In the genomic region with DNA sequence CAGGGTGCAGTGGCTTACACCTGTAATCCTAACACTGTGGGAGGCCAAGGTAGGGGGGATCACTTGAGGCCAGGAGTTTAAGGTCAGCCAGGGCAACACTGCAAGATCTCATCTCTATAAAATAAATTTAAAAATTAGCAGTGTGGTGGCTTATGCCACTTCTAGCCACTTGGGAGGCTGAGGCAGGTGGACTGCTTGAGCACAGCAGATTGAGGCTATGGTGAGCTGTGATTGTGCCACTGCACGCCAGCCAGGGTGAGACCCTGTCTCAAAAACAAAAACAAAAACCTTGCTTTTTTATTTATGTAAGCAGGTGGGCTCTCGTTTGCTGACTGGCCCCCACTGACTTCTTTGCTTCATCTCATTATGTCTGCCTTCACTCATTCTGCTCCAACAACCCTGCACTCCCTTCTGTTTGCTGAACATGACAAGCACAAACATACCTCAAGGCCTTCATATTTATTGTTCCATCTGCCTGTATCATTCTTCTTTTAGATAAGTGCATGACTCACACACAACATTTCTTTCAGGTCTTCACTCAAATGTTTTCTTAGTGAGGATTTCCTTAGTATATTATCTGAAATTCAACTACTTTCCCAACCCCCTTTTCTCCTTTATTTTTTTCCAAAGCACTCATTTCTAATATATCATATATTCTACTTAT, we compare ENCODE assay signal across 1 cellular context.
TF ChIP-seq lines count a peak whose summit lies in the region.

No MANE protein-coding gene starts in this region.

TF ChIP-seq in K562, 482 proteins besides CTCF, POLR2A, EP300 and RAD21:
- TF ChIP-seq, protein P1, sequence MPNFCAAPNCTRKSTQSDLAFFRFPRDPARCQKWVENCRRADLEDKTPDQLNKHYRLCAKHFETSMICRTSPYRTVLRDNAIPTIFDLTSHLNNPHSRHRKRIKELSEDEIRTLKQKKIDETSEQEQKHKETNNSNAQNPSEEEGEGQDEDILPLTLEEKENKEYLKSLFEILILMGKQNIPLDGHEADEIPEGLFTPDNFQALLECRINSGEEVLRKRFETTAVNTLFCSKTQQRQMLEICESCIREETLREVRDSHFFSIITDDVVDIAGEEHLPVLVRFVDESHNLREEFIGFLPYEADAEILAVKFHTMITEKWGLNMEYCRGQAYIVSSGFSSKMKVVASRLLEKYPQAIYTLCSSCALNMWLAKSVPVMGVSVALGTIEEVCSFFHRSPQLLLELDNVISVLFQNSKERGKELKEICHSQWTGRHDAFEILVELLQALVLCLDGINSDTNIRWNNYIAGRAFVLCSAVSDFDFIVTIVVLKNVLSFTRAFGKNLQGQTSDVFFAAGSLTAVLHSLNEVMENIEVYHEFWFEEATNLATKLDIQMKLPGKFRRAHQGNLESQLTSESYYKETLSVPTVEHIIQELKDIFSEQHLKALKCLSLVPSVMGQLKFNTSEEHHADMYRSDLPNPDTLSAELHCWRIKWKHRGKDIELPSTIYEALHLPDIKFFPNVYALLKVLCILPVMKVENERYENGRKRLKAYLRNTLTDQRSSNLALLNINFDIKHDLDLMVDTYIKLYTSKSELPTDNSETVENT (CRISPR knock-in tag; IDR thresholded peaks at IDR 0.05) = no peak
- TF ChIP-seq IRF2 (CRISPR knock-in tag; IDR thresholded peaks at IDR 0.05) (no peak), TGIF2 (CRISPR knock-in tag; IDR thresholded peaks at IDR 0.05) (no peak), DPF2 (IDR thresholded peaks at IDR 0.05) (peak; percentile 31; the same call in 1 of the 2 replicates), FOSL1 (tag; conservative IDR thresholded peaks at IDR 0.05) (peak; percentile 61), ARID1B (IDR thresholded peaks at IDR 0.05) (peak; percentile 51; the same call in 1 of the 2 replicates), TFAM (CRISPR knock-in tag; conservative IDR thresholded peaks at IDR 0.05) (no peak), JUND (IDR thresholded peaks at IDR 0.05; ENCODE audit: borderline replicate concordance, low read depth, low read length) (0 out of 2 replicates have a peak, but pooled peaks have one; percentile 54), JUND (tag; IDR thresholded peaks at IDR 0.05; ENCODE audit: borderline replicate concordance, low read depth, low read length) (no peak; the same call in 2 of the 3 replicates), PRPF4 (IDR thresholded peaks at IDR 0.05; ENCODE audit: insufficient read depth, low read depth, low read length, poor library complexity, severe bottlenecking) (no peak), CC2D1A (IDR thresholded peaks at IDR 0.05) (no peak), SMARCA4 (IDR thresholded peaks at IDR 0.05) (peak; percentile 33; the same call in 1 of the 2 replicates)
- TF ChIP-seq, protein P2, sequence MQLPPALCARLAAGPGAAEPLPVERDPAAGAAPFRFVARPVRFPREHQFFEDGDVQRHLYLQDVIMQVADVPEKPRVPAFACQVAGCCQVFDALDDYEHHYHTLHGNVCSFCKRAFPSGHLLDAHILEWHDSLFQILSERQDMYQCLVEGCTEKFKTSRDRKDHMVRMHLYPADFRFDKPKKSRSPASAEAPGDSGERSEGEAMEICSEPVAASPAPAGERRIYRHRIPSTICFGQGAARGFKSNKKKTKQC (CRISPR knock-in tag; IDR thresholded peaks at IDR 0.05) = no peak
- TF ChIP-seq, protein P3, sequence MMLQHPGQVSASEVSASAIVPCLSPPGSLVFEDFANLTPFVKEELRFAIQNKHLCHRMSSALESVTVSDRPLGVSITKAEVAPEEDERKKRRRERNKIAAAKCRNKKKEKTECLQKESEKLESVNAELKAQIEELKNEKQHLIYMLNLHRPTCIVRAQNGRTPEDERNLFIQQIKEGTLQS (IDR thresholded peaks at IDR 0.05) = 0 out of 2 replicates have a peak, but pooled peaks have one; percentile 12
- TF ChIP-seq, protein P3 (CRISPR knock-in tag; conservative IDR thresholded peaks at IDR 0.05) = no peak
TF ChIP-seq in K562: peak in this region for 6.
